25 cellular contexts compared by ENCODE assay signal in the genomic region with DNA sequence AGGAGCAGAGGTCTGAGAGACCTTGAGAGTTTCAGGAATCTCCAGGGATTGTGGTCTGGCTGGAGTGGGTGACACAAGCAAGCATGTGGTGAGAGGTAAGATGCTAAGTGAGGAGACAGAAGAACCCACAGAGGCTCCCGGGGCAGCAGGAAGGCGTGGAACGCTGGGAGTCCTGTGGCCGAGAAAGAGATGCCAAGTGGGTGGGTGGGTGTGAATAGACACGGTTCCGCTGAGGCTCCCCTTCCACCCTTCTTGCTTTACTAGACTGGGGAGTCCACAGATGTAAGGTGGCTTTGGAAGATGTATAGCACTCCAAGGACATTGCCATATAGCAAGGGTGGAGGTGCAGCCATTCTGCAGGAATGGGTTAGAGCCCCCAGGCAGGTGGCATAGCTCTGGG. TPM values are rescaled to one million over a fixed set of nuclear protein-coding genes. Genes with fewer than 3 reads are reported as not detected.
A peak's percentile ranks its signal among the peaks of the same experiment; 100 is the strongest.
DNase-seq lines count a peak whose midpoint lies in the region; ATAC-seq and TF ChIP-seq lines count a peak whose summit lies in the region.
"Had no signal": no experiment of that assay in that cellular context is flagged by ENCODE, and none has a peak within 500 bp of the region (broad histone marks: within the 10 kb centered on the region; RNA-seq: fewer than 3 reads in every experiment).

No MANE protein-coding gene starts in this region.

- H3K9ac ChIP-seq in Karpas-422 (ENCODE audit: low read length): no peak overlapping the region

- H3K4me2 ChIP-seq in Karpas-422 (ENCODE audit: low read depth, low read length, poor library complexity, severe bottlenecking): no peak overlapping the region

- no peak for TF ChIP-seq POLR2A in esophagus muscularis mucosa (IDR thresholded peaks at IDR 0.05; ENCODE audit: low read depth)

- H3K4me1 ChIP-seq in Karpas-422 (ENCODE audit: low read length) (peaks cover 21% of the 10 kb centered on the region), esophagus muscularis mucosa (no peaks in the 10 kb centered on the region)
- H3K4me1 ChIP-seq: BE2C, HAP-1 had no signal

- no peak for TF ChIP-seq EP300 in esophagus muscularis mucosa (IDR thresholded peaks at IDR 0.05)

- POLR2A ChIA-PET in activated CD4-positive, alpha-beta memory T cell treated with anti-CD3 and anti-CD28 coated beads, Interleukin-2, amount 10 ng/mL, durations not matched to agents 7 days and 5 days (lab: Charles Lee): no interaction called here
- POLR2A ChIA-PET in activated CD4-positive, alpha-beta memory T cell treated with anti-CD3 and anti-CD28 coated beads for 36 hours (lab: Charles Lee): no interaction called here

- H3K9me2 ChIP-seq in Karpas-422 (replicated peaks; ENCODE audit: insufficient read depth, low read length): no peaks in the 10 kb centered on the region

- H3K27me3 ChIP-seq in Karpas-422 (ENCODE audit: low read length) (no peaks in the 10 kb centered on the region), esophagus muscularis mucosa (no peaks in the 10 kb centered on the region)
- H3K27me3 ChIP-seq: BE2C, MG63 had no signal

- H3K27ac ChIP-seq in Karpas-422 (ENCODE audit: low read length): no peak overlapping the region
- H3K27ac ChIP-seq in esophagus muscularis mucosa (replicated peaks in 1 of 4): no peak overlapping the region

- H3K4me3 ChIP-seq in Karpas-422 (ENCODE audit: low read length) (no peak overlapping the region), esophagus muscularis mucosa (no peak overlapping the region)
- H3K4me3 ChIP-seq: HAP-1, MG63 had no signal

- 92% methylated on average over 6 of the region's 6 CpGs for WGBS in esophagus muscularis mucosa

- TF ChIP-seq CTCF in esophagus muscularis mucosa (IDR thresholded peaks at IDR 0.05): no peak

- CTCF ChIA-PET in activated CD4-positive, alpha-beta memory T cell treated with anti-CD3 and anti-CD28 coated beads, Interleukin-2, amount 10 ng/mL, durations not matched to agents 7 days and 5 days (lab: Charles Lee): no interaction called here
- CTCF ChIA-PET in activated CD4-positive, alpha-beta memory T cell treated with anti-CD3 and anti-CD28 coated beads for 36 hours (lab: Charles Lee): no interaction called here

- H4K20me1 ChIP-seq in Karpas-422 (ENCODE audit: insufficient read depth, low read depth, low read length): no peaks in the 10 kb centered on the region

- no peak overlapping the region for H3K27ac Mint-ChIP-seq in activated CD4-positive, alpha-beta memory T cell treated with anti-CD3 and anti-CD28 coated beads, Interleukin-2, amount 10 ng/mL, durations not matched to agents 7 days and 5 days
- H3K27ac Mint-ChIP-seq in activated CD4-positive, alpha-beta memory T cell treated with anti-CD3 and anti-CD28 coated beads for 36 hours: no peak overlapping the region
- H3K27ac Mint-ChIP-seq: CD14-positive monocyte; CD8-positive, alpha-beta memory T cell; HFFc6 had no signal

- intact Hi-C loops in activated CD4-positive, alpha-beta memory T cell treated with anti-CD3 and anti-CD28 coated beads for 36 hours (cut with micrococcal nuclease): no loop called here
- intact Hi-C loops in esophagus muscularis mucosa (cut with DNase I): no loop called here

- H3K36me3 ChIP-seq in Karpas-422 (ENCODE audit: insufficient read depth, low read length): no peaks in the 10 kb centered on the region
- no peaks in the 10 kb centered on the region for H3K36me3 ChIP-seq in esophagus muscularis mucosa
- H3K36me3 ChIP-seq: BE2C, HAP-1, MG63 had no signal

- no peak overlapping the region for H2AFZ ChIP-seq in Karpas-422 (ENCODE audit: low read length)

- H3K79me2 ChIP-seq in Karpas-422 (ENCODE audit: low read length): no peaks in the 10 kb centered on the region

- H3K36me3 Mint-ChIP-seq in activated CD4-positive, alpha-beta memory T cell treated with anti-CD3 and anti-CD28 coated beads, Interleukin-2, amount 10 ng/mL, durations not matched to agents 7 days and 5 days (ENCODE audit: low read depth): no peaks in the 10 kb centered on the region
- H3K36me3 Mint-ChIP-seq in activated CD4-positive, alpha-beta memory T cell treated with anti-CD3 and anti-CD28 coated beads for 36 hours: no peaks in the 10 kb centered on the region
- H3K36me3 Mint-ChIP-seq: CD14-positive monocyte; CD8-positive, alpha-beta memory T cell had no signal

- no peaks in the 10 kb centered on the region for H3K9me3 Mint-ChIP-seq in activated CD4-positive, alpha-beta memory T cell treated with anti-CD3 and anti-CD28 coated beads, Interleukin-2, amount 10 ng/mL, durations not matched to agents 7 days and 5 days
- H3K9me3 Mint-ChIP-seq in activated CD4-positive, alpha-beta memory T cell treated with anti-CD3 and anti-CD28 coated beads for 36 hours: peaks cover 4% of the 10 kb centered on the region

- H3K4me3 Mint-ChIP-seq in activated CD4-positive, alpha-beta memory T cell treated with anti-CD3 and anti-CD28 coated beads, Interleukin-2, amount 10 ng/mL, durations not matched to agents 7 days and 5 days: no peak overlapping the region
- H3K4me3 Mint-ChIP-seq in activated CD4-positive, alpha-beta memory T cell treated with anti-CD3 and anti-CD28 coated beads for 36 hours: no peak overlapping the region
- H3K4me3 Mint-ChIP-seq: CD14-positive monocyte; CD8-positive, alpha-beta memory T cell; HFFc6 had no signal

- no peaks in the 10 kb centered on the region for H3K9me3 ChIP-seq in Karpas-422 (ENCODE audit: low read length)
- H3K9me3 ChIP-seq in esophagus muscularis mucosa: peaks cover 0 to 11% (median 3%) of the 10 kb centered on the region in 4 donors
- H3K9me3 ChIP-seq: BE2C, HAP-1 had no signal

- peaks cover 3% of the 10 kb centered on the region for H3K27me3 Mint-ChIP-seq in activated CD4-positive, alpha-beta memory T cell treated with anti-CD3 and anti-CD28 coated beads, Interleukin-2, amount 10 ng/mL, durations not matched to agents 7 days and 5 days
- peaks cover 16% of the 10 kb centered on the region for H3K27me3 Mint-ChIP-seq in activated CD4-positive, alpha-beta memory T cell treated with anti-CD3 and anti-CD28 coated beads for 36 hours

- H3K4me1 Mint-ChIP-seq in activated CD4-positive, alpha-beta memory T cell treated with anti-CD3 and anti-CD28 coated beads, Interleukin-2, amount 10 ng/mL, durations not matched to agents 7 days and 5 days: no peaks in the 10 kb centered on the region
- H3K4me1 Mint-ChIP-seq in activated CD4-positive, alpha-beta memory T cell treated with anti-CD3 and anti-CD28 coated beads for 36 hours (ENCODE audit: low read depth): no peaks in the 10 kb centered on the region
- H3K4me1 Mint-ChIP-seq: CD14-positive monocyte; CD8-positive, alpha-beta memory T cell had no signal

- ATAC-seq in left lobe of liver: no peak

- peak; percentile 10 for DNase-seq in activated CD4-positive, alpha-beta memory T cell treated with anti-CD3 and anti-CD28 coated beads, Interleukin-2, amount 10 ng/mL, durations not matched to agents 7 days and 5 days
- DNase-seq in activated CD4-positive, alpha-beta memory T cell treated with anti-CD3 and anti-CD28 coated beads for 36 hours: no peak
- DNase-seq in Karpas-422 (peak; percentile 35), left lobe of liver (ENCODE audit: low spot score) (peak; percentile 15), esophagus muscularis mucosa (ENCODE audit: extremely low spot score) (no peak), iPS-NIHi7 (ENCODE audit: extremely low spot score) (no peak)
- peak; percentile 2 for DNase-seq in stimulated activated CD8-positive, alpha-beta memory T cell treated with anti-CD3 and anti-CD28 coated beads, Interleukin-4, amount 100 ng/mL, for 48 hours
- DNase-seq: 8988T; ACHN; BE2C; CD8-positive, alpha-beta memory T cell; DMS 273 treated with DMSO at 0.1 percent for 48 hours; DMS79 treated with DMSO at 0.1 percent for 48 hours; GF-D8; GOT3; HFFc6; KBM-7; MG63; NCI-H1105 treated with DMSO at 0.1 percent for 48 hours; NCI-H146; NCI-H1930; NCI-H2107; NCI-H748 treated with DMSO at 0.1 percent for 48 hours had no signal

RNA-seq across cellular contexts. Expression of a gene that starts 4.2 kb away (rescaled TPM):
- not detected for total RNA-seq in activated CD4-positive, alpha-beta memory T cell treated with anti-CD3 and anti-CD28 coated beads, Interleukin-2, amount 10 ng/mL, durations not matched to agents 7 days and 5 days
- not detected for total RNA-seq in activated CD4-positive, alpha-beta memory T cell treated with anti-CD3 and anti-CD28 coated beads for 36 hours
- not detected in 2 replicates for total RNA-seq in Karpas-422 (2014; rRNA removed; shearing (Covaris generic); ENCODE audit: low replicate concordance)
- total RNA-seq in left lobe of liver (not detected), esophagus muscularis mucosa (not detected)
- total RNA-seq: CD8-positive, alpha-beta memory T cell; HFFc6 had no signal

Comparison
In these comparisons a context has a peak if more than half of its experiments do, and no peak if none do; other contexts are left out.
1. DNase-seq: peak in activated CD4-positive, alpha-beta memory T cell treated with anti-CD3 and anti-CD28 coated beads, Interleukin-2, amount 10 ng/mL, durations not matched to agents 7 days and 5 days (single experiment), Karpas-422 (single experiment), left lobe of liver (single experiment) and stimulated activated CD8-positive, alpha-beta memory T cell treated with anti-CD3 and anti-CD28 coated beads, Interleukin-4, amount 100 ng/mL, for 48 hours (single experiment); none in activated CD4-positive, alpha-beta memory T cell treated with anti-CD3 and anti-CD28 coated beads for 36 hours (single experiment), esophagus muscularis mucosa (single experiment) and iPS-NIHi7 (single experiment).